Comparison of ENCODE assay signal across 8 cellular contexts in genomic region chr5:139633295-139634027, GRCh38. TPM values are rescaled to one million over a fixed set of nuclear protein-coding genes. Genes with fewer than 3 reads are reported as not detected.
DNase-seq lines count a peak whose midpoint lies in the region; ATAC-seq, FAIRE-seq and TF ChIP-seq lines count a peak whose summit lies in the region.

No MANE protein-coding gene starts in this region.

- no peak for ATAC-seq in HG02571 (IDR thresholded peaks at IDR 0.05; ENCODE audit: unreplicated experiment)

- H3K4me3 ChIP-seq in HFF-Myc (replicated peaks; ENCODE audit: low read depth, low read length): no peak overlapping the region
- no peak overlapping the region for H3K4me3 ChIP-seq in WI38 (ENCODE audit: low read depth, low read length)
- no peak overlapping the region for H3K4me3 ChIP-seq in kidney (ENCODE audit: low read length in 2 of 2)

- H3K27ac ChIP-seq in caudate nucleus (ENCODE audit: low read depth, low read length) (no peak overlapping the region), kidney (ENCODE audit: low read depth in 2 of 2, low read length in 2 of 2) (peak overlapping the region in 1 of 2 donors; percentile 0)

- no peak for DNase-seq in D721Med (ENCODE audit: insufficient read length, low spot score)
- peak; percentile 61 for DNase-seq in HFF-Myc (ENCODE audit: extremely low read depth, low read depth)
- DNase-seq in NCI-H226: peak; percentile 45
- DNase-seq in caudate nucleus (lab: John Stamatoyannopoulos, UW): peak in 46 of 61 donors; percentile 27 to 78 (median 53)
- peak; percentile 79 for DNase-seq in kidney
- DNase-seq in stimulated activated CD4-positive, alpha-beta T cell treated with anti-CD3 and anti-CD28 coated beads, Interleukin-1b, Interleukin-23, amount 100 ng/mL, for 48 hours: peak; percentile 57

- TF ChIP-seq CTCF in D721Med (IDR thresholded peaks at IDR 0.05; ENCODE audit: insufficient read depth, missing control alignments) (peak; percentile 95), HFF-Myc (IDR thresholded peaks at IDR 0.05; ENCODE audit: low read depth, low read length, missing control alignments) (peak; percentile 99), WI38 (IDR thresholded peaks at IDR 0.05; ENCODE audit: low read depth, low read length) (peak; percentile 95), kidney (IDR thresholded peaks at IDR 0.05; ENCODE audit: borderline replicate concordance, extremely low read depth, insufficient read depth) (peak; percentile 100)

- no peak overlapping the region for H3K9ac ChIP-seq in kidney (ENCODE audit: low read length in 2 of 2)

- peaks cover 0 to 5% of the 10 kb centered on the region in 2 donors for H3K36me3 ChIP-seq in kidney (ENCODE audit: control insufficient read depth in 1 of 2, insufficient read depth in 2 of 2, low read length in 2 of 2)

- intact Hi-C loops in kidney (cut with DNase I): loop anchor here (5.0 kb wide), 1 partner anchor 134 kb away; no protein-coding TSS in a partner anchor

- no peaks in the 10 kb centered on the region for H3K9me3 ChIP-seq in kidney (ENCODE audit: control insufficient read depth in 1 of 2, low read length in 2 of 2)

- FAIRE-seq in D721Med (lab: Jason Lieb, UNC) (no peak), kidney (lab: Jason Lieb, UNC) (no peak)

- peaks cover 17 to 30% of the 10 kb centered on the region in 2 donors for H3K4me1 ChIP-seq in kidney (ENCODE audit: control insufficient read depth in 1 of 2, insufficient read depth in 1 of 2, low read depth in 1 of 2, low read length in 2 of 2)

RNA-seq across cellular contexts. Expression of gene CXXC5, which starts 14.7 kb away (rescaled TPM):
- 122 TPM for total RNA-seq in kidney
- polyA plus RNA-seq in kidney (ENCODE audit: insufficient read depth, low read depth, low replicate concordance): 116 TPM
